11 cellular contexts compared by ENCODE assay signal in the genomic region with DNA sequence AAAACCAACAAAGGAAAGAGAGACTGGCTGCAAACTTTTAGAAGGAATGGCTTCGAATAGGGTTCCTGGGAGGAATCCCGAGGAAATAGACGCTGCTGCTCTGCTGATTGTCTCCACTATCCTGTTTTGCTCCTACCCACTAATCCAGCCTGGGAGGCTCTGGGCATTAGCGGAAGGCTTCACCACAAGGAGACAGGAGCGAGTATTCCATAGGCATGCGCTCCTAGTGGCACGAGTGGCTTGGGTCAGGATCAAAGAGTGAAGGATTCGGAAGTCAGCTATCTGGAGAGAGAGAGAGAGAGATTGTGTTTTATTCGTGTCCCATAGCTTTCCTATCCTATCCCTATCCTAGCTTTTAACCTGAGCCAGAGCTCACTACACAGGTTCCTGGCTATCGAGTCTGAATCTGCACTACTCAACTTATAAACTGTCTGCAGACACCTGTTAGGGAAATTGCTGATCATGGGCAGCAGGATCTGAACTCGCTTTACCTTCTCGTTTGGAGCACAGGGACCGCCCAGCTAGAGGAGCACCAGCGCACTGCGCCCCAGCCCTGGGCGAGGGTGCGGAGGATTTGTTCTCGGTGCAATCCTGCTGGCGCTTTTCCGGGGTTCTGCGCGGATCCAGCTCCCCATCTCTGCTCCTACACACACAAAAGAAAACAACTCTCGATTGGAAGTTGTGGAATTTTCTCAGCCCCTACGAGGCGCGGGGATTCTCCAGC. TPM values are rescaled to one million over a fixed set of nuclear protein-coding genes. Genes with fewer than 3 reads are reported as not detected.
DNase-seq lines count a peak whose midpoint lies in the region; ATAC-seq and TF ChIP-seq lines count a peak whose summit lies in the region.
"Had no signal": no experiment of that assay in that cellular context is flagged by ENCODE, and none has a peak within 500 bp of the region (broad histone marks: within the 10 kb centered on the region; RNA-seq: fewer than 3 reads in every experiment).

No MANE protein-coding gene starts in this region.

- H3K4me1 ChIP-seq in ascending aorta: peaks cover 0 to 5% of the 10 kb centered on the region in 2 donors

- H3K27me3 ChIP-seq in H7 (ENCODE audit: control insufficient read depth, insufficient read depth, low read length) (peaks cover 33% of the 10 kb centered on the region), ascending aorta (no peaks in the 10 kb centered on the region)

- ATAC-seq in sciatic nerve (no peak), GM18870 (IDR thresholded peaks at IDR 0.05; ENCODE audit: unreplicated experiment) (no peak)

- DNase-seq in H7: peak; percentile 48
- no peak for DNase-seq in ascending aorta (ENCODE audit: low spot score in 2 of 2)
- DNase-seq in posterior vena cava (ENCODE audit: low spot score): peak; percentile 62
- no peak for DNase-seq in sciatic nerve (ENCODE audit: low spot score)
- DNase-seq in DMS79 treated with DMSO at 0.1 percent for 48 hours (lab: John Stamatoyannopoulos, UW): no peak
- DNase-seq in hepatic stellate cell (ENCODE audit: low spot score): no peak
- DNase-seq: small intestine, T1000 had no signal

- no peak for TF ChIP-seq CTCF in ascending aorta (IDR thresholded peaks at IDR 0.05)

- H3K4me3 ChIP-seq in H7 (ENCODE audit: insufficient read depth, low read depth, low read length): peak overlapping the region; percentile 48
- H3K4me3 ChIP-seq in ascending aorta: peak overlapping the region; percentile 40 to 52
- H3K4me3 ChIP-seq in iPS-11a (ENCODE audit: low read depth, low read length): peak overlapping the region; percentile 45

- H3K27ac ChIP-seq in ascending aorta: no peak overlapping the region

- H3K36me3 ChIP-seq in H7 (replicated peaks; ENCODE audit: control insufficient read depth, insufficient read depth, low read length) (no peaks in the 10 kb centered on the region), ascending aorta (no peaks in the 10 kb centered on the region)

- intact Hi-C loops in ascending aorta (cut with DNase I) (no loop called here), posterior vena cava (cut with DNase I) (no loop called here), sciatic nerve (cut with DNase I) (no loop called here)

- H3K9me3 ChIP-seq in ascending aorta: no peaks in the 10 kb centered on the region

RNA-seq across cellular contexts. Expression of a gene that starts 0.7 kb away (rescaled TPM):
- total RNA-seq in H7 (2014; rRNA removed; shearing (Covaris generic)): 0.04 TPM in 1 of 2 replicates, not detected in the other
- total RNA-seq in ascending aorta (not detected), posterior vena cava (under 1 TPM in 1 of 2 donors, not detected in 1; 0.09 TPM), sciatic nerve (not detected)
- total RNA-seq: glomerular endothelial cell had no signal

Comparison
In these comparisons a context has a peak if more than half of its experiments do, and no peak if none do; other contexts are left out.
1. DNase-seq: peak in H7 (single experiment) and posterior vena cava (single experiment); none in ascending aorta (0 of 2), sciatic nerve (single experiment), DMS79 treated with DMSO at 0.1 percent for 48 hours (single experiment) and hepatic stellate cell (single experiment).
2. Peak in every context shown above with its lines, with median percentiles within 50 percentile points of each other: H3K4me3 ChIP-seq.